Comparison of ENCODE assay signal across 20 cellular contexts in the genomic region with DNA sequence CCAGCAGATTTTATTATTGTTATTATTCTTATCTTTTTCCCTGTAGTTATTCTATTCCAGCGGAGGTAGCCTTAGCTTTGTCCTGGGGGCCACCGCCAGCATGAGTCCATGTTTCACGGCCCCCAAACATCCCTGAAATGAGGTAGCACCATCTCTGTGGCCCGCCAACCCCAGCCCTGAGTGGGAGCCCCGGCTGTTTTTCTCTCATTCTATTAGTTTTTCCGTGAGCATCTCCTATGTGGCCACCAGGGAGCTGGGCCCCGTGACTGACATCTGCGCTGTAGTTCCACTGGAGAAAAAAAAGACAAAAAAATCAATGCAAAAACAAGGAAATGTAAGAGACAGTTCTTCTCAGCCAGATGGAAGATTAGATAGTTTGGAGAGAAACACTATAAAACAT. TPM values are rescaled to one million over a fixed set of nuclear protein-coding genes. Genes with fewer than 3 reads are reported as not detected.
DNase-seq lines count a peak whose midpoint lies in the region; ATAC-seq and TF ChIP-seq lines count a peak whose summit lies in the region.
"Had no signal": no experiment of that assay in that cellular context is flagged by ENCODE, and none has a peak within 500 bp of the region (broad histone marks: within the 10 kb centered on the region; RNA-seq: fewer than 3 reads in every experiment).

No MANE protein-coding gene starts in this region.

- H3K9me3 ChIP-seq in WERI-Rb-1 (ENCODE audit: severe bottlenecking) = no peaks in the 10 kb centered on the region
- H3K9me3 ChIP-seq: BLaER1, HAP-1 had no signal

- H3K36me3 ChIP-seq in WERI-Rb-1 = no peaks in the 10 kb centered on the region
- H3K36me3 ChIP-seq: BLaER1, HAP-1 had no signal

- no peak overlapping the region for H3K4me3 ChIP-seq in WERI-Rb-1 (ENCODE audit: low read depth, low read length)
- H3K4me3 ChIP-seq in choroid plexus epithelial cell (ENCODE audit: low read depth, low read length) = no peak overlapping the region
- H3K4me3 ChIP-seq: BLaER1, HAP-1 had no signal

- intact Hi-C loops in sciatic nerve (cut with DNase I) = no loop called here

- TF ChIP-seq CTCF in WERI-Rb-1 (IDR thresholded peaks at IDR 0.05; ENCODE audit: low read depth, low read length) (0 out of 2 replicates have a peak, but pooled peaks have one; percentile 2), choroid plexus epithelial cell (conservative IDR thresholded peaks at IDR 0.05; ENCODE audit: low read depth, low read length) (peak; percentile 7)

- no peaks in the 10 kb centered on the region for H3K27me3 ChIP-seq in WERI-Rb-1 (ENCODE audit: insufficient read depth, low read depth, severe bottlenecking)
- H3K27me3 ChIP-seq: BLaER1 had no signal

- H3K27ac ChIP-seq in WERI-Rb-1 (no peak overlapping the region), substantia nigra (ENCODE audit: low read depth, low read length, poor library complexity, severe bottlenecking) (no peak overlapping the region)
- H3K27ac ChIP-seq: 22Rv1, BLaER1, C4-2B had no signal

- DNase-seq in NCI-H2171 treated with DMSO at 0.1 percent for 48 hours (lab: John Stamatoyannopoulos, UW) (peak; percentile 6), NCI-H2171 (lab: John Stamatoyannopoulos, UW) (no peak), WERI-Rb-1 (no peak), choroid plexus epithelial cell (ENCODE audit: low read depth) (no peak), sciatic nerve (ENCODE audit: low spot score) (peak; percentile 37), substantia nigra (lab: John Stamatoyannopoulos, UW) (no peak), COLO668 (lab: John Stamatoyannopoulos, UW; ENCODE audit: unreplicated experiment) (no peak), inferior parietal cortex (ENCODE audit: extremely low spot score) (no peak)
- DNase-seq: CD4-positive, CD25-positive, alpha-beta regulatory T cell; CD8-positive, alpha-beta T cell; DMS 273 treated with DMSO at 0.1 percent for 48 hours; DMS79 treated with DMSO at 0.1 percent for 48 hours; GF-D8; GOT3; HFFc6 had no signal

- no peak for ATAC-seq in sciatic nerve
- ATAC-seq: CD8-positive, alpha-beta T cell had no signal

RNA-seq across cellular contexts. Expression of a gene that starts 43.5 kb away (rescaled TPM):
- total RNA-seq in sciatic nerve = 64.0 TPM
- total RNA-seq: B cell; CD4-positive, CD25-positive, alpha-beta regulatory T cell had no signal

Comparison
In these comparisons a context has a peak if more than half of its experiments do, and no peak if none do; other contexts are left out.
1. DNase-seq: peak in NCI-H2171 treated with DMSO at 0.1 percent for 48 hours (single experiment) and sciatic nerve (single experiment); none in NCI-H2171 (single experiment), WERI-Rb-1 (single experiment), choroid plexus epithelial cell (single experiment), substantia nigra (0 of 49), COLO668 (single experiment) and inferior parietal cortex (single experiment).